Comparison of ENCODE assay signal across 14 cellular contexts in the genomic region with DNA sequence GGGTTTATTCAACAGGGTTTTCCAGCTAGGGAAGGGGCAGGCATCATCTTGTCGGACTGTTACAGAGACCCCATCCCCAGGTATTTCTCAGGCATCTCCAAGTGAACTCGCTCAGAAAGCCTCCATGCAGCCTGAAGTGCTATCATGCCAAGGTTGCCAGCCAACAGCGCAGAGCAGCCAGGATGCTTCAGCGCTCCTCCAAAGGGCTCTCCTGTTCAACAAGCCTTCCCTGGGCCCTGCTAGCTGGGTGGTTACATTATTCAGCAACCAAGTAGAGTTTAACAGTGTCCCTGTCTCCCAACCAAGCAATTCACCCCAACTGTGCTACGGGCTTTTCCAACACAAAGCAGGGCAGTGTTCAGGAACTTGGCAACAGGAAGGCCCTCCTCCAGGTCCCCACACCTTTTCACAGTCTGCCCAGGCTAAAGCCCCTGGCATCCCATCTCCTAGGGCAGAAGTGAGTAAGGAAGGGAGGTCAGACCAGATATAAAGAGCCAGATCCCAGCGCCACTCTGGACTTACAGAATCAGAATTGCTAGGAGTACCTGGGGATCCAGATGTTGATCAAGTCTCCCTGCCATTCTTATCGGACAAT. TPM values are rescaled to one million over a fixed set of nuclear protein-coding genes. Genes with fewer than 3 reads are reported as not detected.
DNase-seq lines count a peak whose midpoint lies in the region; ATAC-seq and TF ChIP-seq lines count a peak whose summit lies in the region.
"Had no signal": no experiment of that assay in that cellular context is flagged by ENCODE, and none has a peak within 500 bp of the region (broad histone marks: within the 10 kb centered on the region; RNA-seq: fewer than 3 reads in every experiment).

No MANE protein-coding gene starts in this region.

- 83% methylated on average over 5 of the region's 7 CpGs for WGBS in mammary epithelial cell (ENCODE audit: low coverage, missing lambda C conversion rate)

- H3K36me3 ChIP-seq in breast epithelium = no peaks in the 10 kb centered on the region
- no peaks in the 10 kb centered on the region for H3K36me3 ChIP-seq in mammary epithelial cell (ENCODE audit: insufficient read depth, low read length)
- no peaks in the 10 kb centered on the region for H3K36me3 ChIP-seq in WERI-Rb-1
- H3K36me3 ChIP-seq: SJCRH30 had no signal

- no peak overlapping the region for H2AFZ ChIP-seq in mammary epithelial cell (ENCODE audit: low read depth, low read length)

- intact Hi-C loops in breast epithelium (cut with DNase I; ENCODE audit: low total_unique reads) (no loop called here), mammary epithelial cell (cut with micrococcal nuclease) (no loop called here)

- H3K4me3 ChIP-seq in breast epithelium (no peak overlapping the region), mammary epithelial cell (replicated peaks in 1 of 3; ENCODE audit: insufficient read depth in 1 of 3, low read depth in 2 of 3, low read length in 3 of 3) (no peak overlapping the region), WERI-Rb-1 (ENCODE audit: low read depth, low read length) (no peak overlapping the region)
- H3K4me3 ChIP-seq: A549, SJCRH30 had no signal

- no peaks in the 10 kb centered on the region for H4K20me1 ChIP-seq in mammary epithelial cell (ENCODE audit: insufficient read depth, low read length)

- H3K9me3 ChIP-seq in breast epithelium = no peaks in the 10 kb centered on the region
- H3K9me3 ChIP-seq in mammary epithelial cell (replicated peaks; ENCODE audit: insufficient read depth, low read length) = no peaks in the 10 kb centered on the region
- H3K9me3 ChIP-seq in WERI-Rb-1 (ENCODE audit: severe bottlenecking) = no peaks in the 10 kb centered on the region
- H3K9me3 ChIP-seq: A549, SJCRH30 had no signal

- TF ChIP-seq POLR2A in breast epithelium (IDR thresholded peaks at IDR 0.05) = no peak

- H3K27ac ChIP-seq in breast epithelium (peak overlapping the region; percentile 89 to 93), mammary epithelial cell (ENCODE audit: insufficient read depth, low read depth, low read length) (no peak overlapping the region), WERI-Rb-1 (peak overlapping the region; percentile 40)
- H3K27ac ChIP-seq: A549, RWPE1, SJCRH30 had no signal

- in situ Hi-C loops in mammary epithelial cell (cut with MboI; ENCODE audit: low sequenced_read_pairs in 2 of 2) = no loop called here

- TF ChIP-seq CTCF in breast epithelium (IDR thresholded peaks at IDR 0.05) (no peak), mammary epithelial cell (conservative IDR thresholded peaks at IDR 0.05 in 1 of 2, IDR thresholded peaks at IDR 0.05 in 1 of 2; ENCODE audit: extremely low read depth in 1 of 2, insufficient read depth in 1 of 2, low read depth in 1 of 2, low read length in 2 of 2) (no peak), WERI-Rb-1 (IDR thresholded peaks at IDR 0.05; ENCODE audit: low read depth, low read length) (no peak)

- BruUV-seq in mammary epithelial cell (replicated peaks; lab: Mats Ljungman, UMichigan) = no TSS peak

- H3K4me2 ChIP-seq in mammary epithelial cell (ENCODE audit: insufficient read depth, low read depth, low read length) = no peak overlapping the region
- H3K4me2 ChIP-seq: A549 had no signal

- dilution Hi-C loops in mammary epithelial cell (cut with HindIII; ENCODE audit: low sequenced_read_pairs) = loop anchor here (5.0 kb wide), 1 partner anchor 81 kb away; no protein-coding TSS in a partner anchor

- no peak overlapping the region for H3K9ac ChIP-seq in mammary epithelial cell (ENCODE audit: insufficient read depth, low read length)

- ATAC-seq in HG02885 (IDR thresholded peaks at IDR 0.05; ENCODE audit: poor library complexity, unreplicated experiment) (no peak), HG02571 (IDR thresholded peaks at IDR 0.05; ENCODE audit: unreplicated experiment) (no peak)
- ATAC-seq: A549 had no signal

- no peaks in the 10 kb centered on the region for H3K27me3 ChIP-seq in breast epithelium
- no peaks in the 10 kb centered on the region for H3K27me3 ChIP-seq in mammary epithelial cell (ENCODE audit: insufficient read depth, low read length)
- H3K27me3 ChIP-seq in WERI-Rb-1 (ENCODE audit: insufficient read depth, low read depth, severe bottlenecking) = no peaks in the 10 kb centered on the region
- H3K27me3 ChIP-seq: SJCRH30 had no signal

- CTCF ChIA-PET in mammary epithelial cell (lab: Charles Lee; ENCODE audit: low non-redundant PET) = no interaction called here

- DNase-seq in breast epithelium (ENCODE audit: low spot score in 2 of 2) (peak in 1 of 2 donors; percentile 35), mammary epithelial cell (no peak), WERI-Rb-1 (peak; percentile 5), mesenteric fat pad (ENCODE audit: low spot score) (peak; percentile 47)
- DNase-seq in activated CD4-positive, alpha-beta T cell treated with anti-CD3 and anti-CD28 coated beads, Interleukin-2, amount 50 U/mL, for 4 hours = no peak
- DNase-seq: DND-41, IMR-90, NCI-H1930, SJCRH30 had no signal

- H3K4me1 ChIP-seq in breast epithelium (peaks cover 0 to 25% of the 10 kb centered on the region in 2 donors), mammary epithelial cell (ENCODE audit: insufficient read depth, low read length) (peaks cover 29% of the 10 kb centered on the region)
- H3K4me1 ChIP-seq: A549, SJCRH30 had no signal

- H3K79me2 ChIP-seq in mammary epithelial cell (ENCODE audit: insufficient read depth, low read length) = peaks cover 4% of the 10 kb centered on the region

RNA-seq across cellular contexts. Expression of gene ZBTB7C, which starts 52.9 kb away (rescaled TPM):
- total RNA-seq in breast epithelium (10 to 100 TPM in 1 of 3 donors, 1 to 10 TPM in 2; 5.6 to 26.5 (median 6.1) TPM), mammary epithelial cell (1 to 10 TPM; 3.4 to 4.2 TPM), mesenteric fat pad (14.2 TPM)
- polyA plus RNA-seq in mammary epithelial cell = 2.4 TPM
- polyA minus RNA-seq in mammary epithelial cell = 5.3 TPM
- total RNA-seq: IMR-90, OCI-LY7, SJCRH30 had no signal
- polyA plus RNA-seq: IMR-90 had no signal

Comparison
In these comparisons a context has a peak if more than half of its experiments do, and no peak if none do; other contexts are left out.
1. DNase-seq: peak in WERI-Rb-1 (single experiment) and mesenteric fat pad (single experiment); none in mammary epithelial cell (single experiment) and activated CD4-positive, alpha-beta T cell treated with anti-CD3 and anti-CD28 coated beads, Interleukin-2, amount 50 U/mL, for 4 hours (0 of 2).